ENCODE assay signal across 9 cellular contexts in genomic region chr10:89122431-89123066, GRCh38.
A peak's percentile ranks its signal among the peaks of the same experiment; 100 is the strongest.
DNase-seq lines count a peak whose midpoint lies in the region; ATAC-seq and TF ChIP-seq lines count a peak whose summit lies in the region.
"Had no signal": no experiment of that assay in that cellular context is flagged by ENCODE, and none has a peak within 500 bp of the region (broad histone marks: within the 10 kb centered on the region; RNA-seq: fewer than 3 reads in every experiment).

No MANE protein-coding gene starts in this region.

- no peaks in the 10 kb centered on the region for H3K79me2 ChIP-seq in ACC112 (ENCODE audit: control insufficient read depth, insufficient read depth, low read length, unreplicated experiment)

- H3K4me3 ChIP-seq in ACC112 (ENCODE audit: low read depth, low read length) (no peak overlapping the region), lung (no peak overlapping the region)

- H3K9me3 Mint-ChIP-seq in T-helper 2 cell treated with Interferon-gamma antibody and Interleukin-4, amounts not matched to agents 5 μg/mL and 100 μg/mL, for 36 hours: no peaks in the 10 kb centered on the region

- H3K36me3 Mint-ChIP-seq in T-helper 2 cell treated with Interferon-gamma antibody and Interleukin-4, amounts not matched to agents 5 μg/mL and 100 μg/mL, for 36 hours (ENCODE audit: low read depth): no peaks in the 10 kb centered on the region

- H3K4me1 Mint-ChIP-seq in T-helper 2 cell treated with Interferon-gamma antibody and Interleukin-4, amounts not matched to agents 5 μg/mL and 100 μg/mL, for 36 hours (ENCODE audit: low read depth): no peaks in the 10 kb centered on the region
- H3K4me1 Mint-ChIP-seq: T-helper 17 cell had no signal

- WGBS in lung, 2 donors: 32 to 48% methylated on average over 4 of the region's 4 CpGs

- ATAC-seq in lung (ENCODE audit: insufficient read depth, low FRiP score) (no peak), HG03108 (IDR thresholded peaks at IDR 0.05; ENCODE audit: unreplicated experiment) (no peak)
- ATAC-seq: T-helper 17 cell had no signal

- no peak for TF ChIP-seq CTCF in lung (IDR thresholded peaks at IDR 0.05; ENCODE audit: control extremely low read depth, extremely low read depth)

- H3K27me3 Mint-ChIP-seq in T-helper 2 cell treated with Interferon-gamma antibody and Interleukin-4, amounts not matched to agents 5 μg/mL and 100 μg/mL, for 36 hours (ENCODE audit: low read depth): peaks cover 19% of the 10 kb centered on the region

- H3K9me3 ChIP-seq in lung (ENCODE audit: control insufficient read depth in 2 of 2, insufficient read depth in 1 of 2, low read length in 1 of 2): no peaks in the 10 kb centered on the region

- no peaks in the 10 kb centered on the region for H3K36me3 ChIP-seq in ACC112 (ENCODE audit: insufficient read depth, low read length)
- no peaks in the 10 kb centered on the region for H3K36me3 ChIP-seq in lung (ENCODE audit: control insufficient read depth in 2 of 2, insufficient read depth in 2 of 2, low read length in 2 of 2)

- no peak overlapping the region for H3K27ac Mint-ChIP-seq in T-helper 2 cell treated with Interferon-gamma antibody and Interleukin-4, amounts not matched to agents 5 μg/mL and 100 μg/mL, for 36 hours
- H3K27ac Mint-ChIP-seq: T-helper 17 cell had no signal

- peak overlapping the region; percentile 12 for H2AFZ ChIP-seq in ACC112 (ENCODE audit: low read length, unreplicated experiment)

- H3K27ac ChIP-seq in ACC112 (ENCODE audit: low read depth, low read length) (no peak overlapping the region), cingulate gyrus (ENCODE audit: low read depth, low read length) (peak overlapping the region; percentile 50), lung (ENCODE audit: low read depth in 1 of 2, low read length in 1 of 2) (peak overlapping the region; percentile 21 to 61)

- peak; percentile 23 to 44 for DNase-seq in Kasumi-1 (lab: John Stamatoyannopoulos, UW)
- DNase-seq in lung (ENCODE audit: low spot score): no peak
- DNase-seq in HUDEP-2 (lab: John Stamatoyannopoulos, UW; ENCODE audit: unreplicated experiment in 76 of 76): no peak
- no peak for DNase-seq in NCI-H510A (lab: John Stamatoyannopoulos, UW)
- DNase-seq in T-helper 2 cell treated with Interferon-gamma antibody and Interleukin-4, amounts not matched to agents 5 μg/mL and 100 μg/mL, for 36 hours (ENCODE audit: low spot score): no peak
- DNase-seq: T-helper 17 cell had no signal

- H3K4me1 ChIP-seq in ACC112 (ENCODE audit: control insufficient read depth, insufficient read depth, low read length, unreplicated experiment) (peaks cover 21% of the 10 kb centered on the region), lung (ENCODE audit: control insufficient read depth in 2 of 2, insufficient read depth in 2 of 2, low read length in 2 of 2) (peaks cover 0 to 3% of the 10 kb centered on the region in 2 donors)

- no peaks in the 10 kb centered on the region for H3K27me3 ChIP-seq in ACC112 (ENCODE audit: insufficient read depth, low read length)
- H3K27me3 ChIP-seq in lung (ENCODE audit: control insufficient read depth, insufficient read depth): no peaks in the 10 kb centered on the region

- H3K4me3 Mint-ChIP-seq in T-helper 2 cell treated with Interferon-gamma antibody and Interleukin-4, amounts not matched to agents 5 μg/mL and 100 μg/mL, for 36 hours: no peak overlapping the region
- H3K4me3 Mint-ChIP-seq: T-helper 17 cell had no signal

Comparison
In these comparisons a context has a peak if more than half of its experiments do, and no peak if none do; other contexts are left out.
1. DNase-seq: peak in Kasumi-1 (2 of 2); none in lung (single experiment), HUDEP-2 (0 of 76), NCI-H510A (single experiment) and T-helper 2 cell treated with Interferon-gamma antibody and Interleukin-4, amounts not matched to agents 5 μg/mL and 100 μg/mL, for 36 hours (single experiment).